ENCODE assay signal across 1 cellular context in genomic region chr6:70982747-70983146, GRCh38.
TF ChIP-seq lines count a peak whose summit lies in the region.

No MANE protein-coding gene starts in this region.

TF ChIP-seq in K562, 482 proteins besides CTCF, POLR2A, EP300 and RAD21 (continued from another document):
- TF ChIP-seq, protein P1, sequence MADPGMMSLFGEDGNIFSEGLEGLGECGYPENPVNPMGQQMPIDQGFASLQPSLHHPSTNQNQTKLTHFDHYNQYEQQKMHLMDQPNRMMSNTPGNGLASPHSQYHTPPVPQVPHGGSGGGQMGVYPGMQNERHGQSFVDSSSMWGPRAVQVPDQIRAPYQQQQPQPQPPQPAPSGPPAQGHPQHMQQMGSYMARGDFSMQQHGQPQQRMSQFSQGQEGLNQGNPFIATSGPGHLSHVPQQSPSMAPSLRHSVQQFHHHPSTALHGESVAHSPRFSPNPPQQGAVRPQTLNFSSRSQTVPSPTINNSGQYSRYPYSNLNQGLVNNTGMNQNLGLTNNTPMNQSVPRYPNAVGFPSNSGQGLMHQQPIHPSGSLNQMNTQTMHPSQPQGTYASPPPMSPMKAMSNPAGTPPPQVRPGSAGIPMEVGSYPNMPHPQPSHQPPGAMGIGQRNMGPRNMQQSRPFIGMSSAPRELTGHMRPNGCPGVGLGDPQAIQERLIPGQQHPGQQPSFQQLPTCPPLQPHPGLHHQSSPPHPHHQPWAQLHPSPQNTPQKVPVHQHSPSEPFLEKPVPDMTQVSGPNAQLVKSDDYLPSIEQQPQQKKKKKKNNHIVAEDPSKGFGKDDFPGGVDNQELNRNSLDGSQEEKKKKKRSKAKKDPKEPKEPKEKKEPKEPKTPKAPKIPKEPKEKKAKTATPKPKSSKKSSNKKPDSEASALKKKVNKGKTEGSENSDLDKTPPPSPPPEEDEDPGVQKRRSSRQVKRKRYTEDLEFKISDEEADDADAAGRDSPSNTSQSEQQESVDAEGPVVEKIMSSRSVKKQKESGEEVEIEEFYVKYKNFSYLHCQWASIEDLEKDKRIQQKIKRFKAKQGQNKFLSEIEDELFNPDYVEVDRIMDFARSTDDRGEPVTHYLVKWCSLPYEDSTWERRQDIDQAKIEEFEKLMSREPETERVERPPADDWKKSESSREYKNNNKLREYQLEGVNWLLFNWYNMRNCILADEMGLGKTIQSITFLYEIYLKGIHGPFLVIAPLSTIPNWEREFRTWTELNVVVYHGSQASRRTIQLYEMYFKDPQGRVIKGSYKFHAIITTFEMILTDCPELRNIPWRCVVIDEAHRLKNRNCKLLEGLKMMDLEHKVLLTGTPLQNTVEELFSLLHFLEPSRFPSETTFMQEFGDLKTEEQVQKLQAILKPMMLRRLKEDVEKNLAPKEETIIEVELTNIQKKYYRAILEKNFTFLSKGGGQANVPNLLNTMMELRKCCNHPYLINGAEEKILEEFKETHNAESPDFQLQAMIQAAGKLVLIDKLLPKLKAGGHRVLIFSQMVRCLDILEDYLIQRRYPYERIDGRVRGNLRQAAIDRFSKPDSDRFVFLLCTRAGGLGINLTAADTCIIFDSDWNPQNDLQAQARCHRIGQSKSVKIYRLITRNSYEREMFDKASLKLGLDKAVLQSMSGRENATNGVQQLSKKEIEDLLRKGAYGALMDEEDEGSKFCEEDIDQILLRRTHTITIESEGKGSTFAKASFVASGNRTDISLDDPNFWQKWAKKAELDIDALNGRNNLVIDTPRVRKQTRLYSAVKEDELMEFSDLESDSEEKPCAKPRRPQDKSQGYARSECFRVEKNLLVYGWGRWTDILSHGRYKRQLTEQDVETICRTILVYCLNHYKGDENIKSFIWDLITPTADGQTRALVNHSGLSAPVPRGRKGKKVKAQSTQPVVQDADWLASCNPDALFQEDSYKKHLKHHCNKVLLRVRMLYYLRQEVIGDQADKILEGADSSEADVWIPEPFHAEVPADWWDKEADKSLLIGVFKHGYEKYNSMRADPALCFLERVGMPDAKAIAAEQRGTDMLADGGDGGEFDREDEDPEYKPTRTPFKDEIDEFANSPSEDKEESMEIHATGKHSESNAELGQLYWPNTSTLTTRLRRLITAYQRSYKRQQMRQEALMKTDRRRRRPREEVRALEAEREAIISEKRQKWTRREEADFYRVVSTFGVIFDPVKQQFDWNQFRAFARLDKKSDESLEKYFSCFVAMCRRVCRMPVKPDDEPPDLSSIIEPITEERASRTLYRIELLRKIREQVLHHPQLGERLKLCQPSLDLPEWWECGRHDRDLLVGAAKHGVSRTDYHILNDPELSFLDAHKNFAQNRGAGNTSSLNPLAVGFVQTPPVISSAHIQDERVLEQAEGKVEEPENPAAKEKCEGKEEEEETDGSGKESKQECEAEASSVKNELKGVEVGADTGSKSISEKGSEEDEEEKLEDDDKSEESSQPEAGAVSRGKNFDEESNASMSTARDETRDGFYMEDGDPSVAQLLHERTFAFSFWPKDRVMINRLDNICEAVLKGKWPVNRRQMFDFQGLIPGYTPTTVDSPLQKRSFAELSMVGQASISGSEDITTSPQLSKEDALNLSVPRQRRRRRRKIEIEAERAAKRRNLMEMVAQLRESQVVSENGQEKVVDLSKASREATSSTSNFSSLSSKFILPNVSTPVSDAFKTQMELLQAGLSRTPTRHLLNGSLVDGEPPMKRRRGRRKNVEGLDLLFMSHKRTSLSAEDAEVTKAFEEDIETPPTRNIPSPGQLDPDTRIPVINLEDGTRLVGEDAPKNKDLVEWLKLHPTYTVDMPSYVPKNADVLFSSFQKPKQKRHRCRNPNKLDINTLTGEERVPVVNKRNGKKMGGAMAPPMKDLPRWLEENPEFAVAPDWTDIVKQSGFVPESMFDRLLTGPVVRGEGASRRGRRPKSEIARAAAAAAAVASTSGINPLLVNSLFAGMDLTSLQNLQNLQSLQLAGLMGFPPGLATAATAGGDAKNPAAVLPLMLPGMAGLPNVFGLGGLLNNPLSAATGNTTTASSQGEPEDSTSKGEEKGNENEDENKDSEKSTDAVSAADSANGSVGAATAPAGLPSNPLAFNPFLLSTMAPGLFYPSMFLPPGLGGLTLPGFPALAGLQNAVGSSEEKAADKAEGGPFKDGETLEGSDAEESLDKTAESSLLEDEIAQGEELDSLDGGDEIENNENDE (IDR thresholded peaks at IDR 0.05; ENCODE audit: low read depth, low read length), result no peak
- TF ChIP-seq, protein P2, sequence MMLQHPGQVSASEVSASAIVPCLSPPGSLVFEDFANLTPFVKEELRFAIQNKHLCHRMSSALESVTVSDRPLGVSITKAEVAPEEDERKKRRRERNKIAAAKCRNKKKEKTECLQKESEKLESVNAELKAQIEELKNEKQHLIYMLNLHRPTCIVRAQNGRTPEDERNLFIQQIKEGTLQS (IDR thresholded peaks at IDR 0.05), result 0 out of 2 replicates have a peak, but pooled peaks have one; percentile 13
- TF ChIP-seq, protein P2 (CRISPR knock-in tag; conservative IDR thresholded peaks at IDR 0.05), result no peak
